18 cellular contexts compared by ENCODE assay signal in genomic region chr6:115796061-115796460, GRCh38.
"Had no signal": no experiment of that assay in that cellular context is flagged by ENCODE, and none has a peak within 500 bp of the region (broad histone marks: within the 10 kb centered on the region; RNA-seq: fewer than 3 reads in every experiment).

No MANE protein-coding gene starts in this region.

- H3K4me3 Mint-ChIP-seq: activated CD4-positive, alpha-beta T cell treated with anti-CD3 and anti-CD28 coated beads, Interleukin-2, amount 10 ng/mL, durations not matched to agents 24 days and 14 days; activated CD8-positive, alpha-beta T cell treated with anti-CD3 and anti-CD28 coated beads, Interleukin-2, amount 10 ng/mL, durations not matched to agents 7 days and 5 days; activated naive CD4-positive, alpha-beta T cell treated with anti-CD3 and anti-CD28 coated beads, Interleukin-2, amount 50 U/mL, for 24 hours; naive thymus-derived CD4-positive, alpha-beta T cell; stimulated activated naive CD8-positive, alpha-beta T cell treated with anti-CD3 and anti-CD28 coated beads, Interleukin-15, Interleukin-2, amounts not matched to agents 100 ng/mL and 50 ng/mL, for 24 hours had no signal

- H3K27me3 Mint-ChIP-seq: activated CD4-positive, alpha-beta T cell treated with anti-CD3 and anti-CD28 coated beads, Interleukin-2, amount 10 ng/mL, durations not matched to agents 24 days and 14 days; naive thymus-derived CD4-positive, alpha-beta T cell; stimulated activated naive CD8-positive, alpha-beta T cell treated with anti-CD3 and anti-CD28 coated beads, Interleukin-15, Interleukin-2, amounts not matched to agents 100 ng/mL and 50 ng/mL, for 24 hours had no signal

- H3K4me1 ChIP-seq: adrenal gland, esophagus muscularis mucosa, left lung, upper lobe of left lung had no signal

- DNase-seq: activated CD4-positive, alpha-beta T cell treated with anti-CD3 and anti-CD28 coated beads, Interleukin-2, amount 10 ng/mL, durations not matched to agents 24 days and 14 days; activated CD4-positive, CD25-positive, alpha-beta regulatory T cell; activated CD8-positive, alpha-beta memory T cell treated with anti-CD3 and anti-CD28 coated beads, Interleukin-2, amount 50 U/mL, for 4 hours; activated CD8-positive, alpha-beta T cell treated with anti-CD3 and anti-CD28 coated beads, Interleukin-2, amount 10 ng/mL, durations not matched to agents 7 days and 5 days; activated effector memory CD4-positive, alpha-beta T cell treated with anti-CD3 and anti-CD28 coated beads, Interleukin-2, amount 50 U/mL, for 16 hours; activated T-cell treated with anti-CD3 and anti-CD28 coated beads, Interleukin-2, amount 50 U/mL, for 48 hours; adrenal gland; central memory CD4-positive, alpha-beta T cell; left lung; mucosa of descending colon; naive thymus-derived CD4-positive, alpha-beta T cell; posterior cingulate gyrus; upper lobe of left lung had no signal

- H3K9me3 Mint-ChIP-seq: activated CD4-positive, alpha-beta T cell treated with anti-CD3 and anti-CD28 coated beads, Interleukin-2, amount 10 ng/mL, durations not matched to agents 24 days and 14 days; stimulated activated naive CD8-positive, alpha-beta T cell treated with anti-CD3 and anti-CD28 coated beads, Interleukin-15, Interleukin-2, amounts not matched to agents 100 ng/mL and 50 ng/mL, for 24 hours had no signal

- ATAC-seq: activated CD8-positive, alpha-beta T cell treated with anti-CD3 and anti-CD28 coated beads, Interleukin-2, amount 10 ng/mL, durations not matched to agents 7 days and 5 days; left lung; mucosa of descending colon; naive thymus-derived CD4-positive, alpha-beta T cell had no signal

- H3K36me3 ChIP-seq: adrenal gland, esophagus muscularis mucosa, left lung, upper lobe of left lung had no signal

- H3K36me3 Mint-ChIP-seq: activated naive CD4-positive, alpha-beta T cell treated with anti-CD3 and anti-CD28 coated beads, Interleukin-2, amount 50 U/mL, for 24 hours; naive thymus-derived CD4-positive, alpha-beta T cell had no signal

- H3K27ac Mint-ChIP-seq: activated CD4-positive, alpha-beta T cell treated with anti-CD3 and anti-CD28 coated beads, Interleukin-2, amount 10 ng/mL, durations not matched to agents 24 days and 14 days; activated CD8-positive, alpha-beta T cell treated with anti-CD3 and anti-CD28 coated beads, Interleukin-2, amount 10 ng/mL, durations not matched to agents 7 days and 5 days; activated naive CD4-positive, alpha-beta T cell treated with anti-CD3 and anti-CD28 coated beads, Interleukin-2, amount 50 U/mL, for 24 hours; naive thymus-derived CD4-positive, alpha-beta T cell; stimulated activated naive CD8-positive, alpha-beta T cell treated with anti-CD3 and anti-CD28 coated beads, Interleukin-15, Interleukin-2, amounts not matched to agents 100 ng/mL and 50 ng/mL, for 24 hours had no signal

- H3K27ac ChIP-seq: adrenal gland, coronary artery, esophagus muscularis mucosa, hepatocyte, left lung, upper lobe of left lung had no signal

- H3K4me2 ChIP-seq: hepatocyte had no signal

- H3K4me3 ChIP-seq: adrenal gland, coronary artery, esophagus muscularis mucosa, hepatocyte, left lung, mucosa of descending colon, upper lobe of left lung had no signal

- H3K4me1 Mint-ChIP-seq: activated CD4-positive, alpha-beta T cell treated with anti-CD3 and anti-CD28 coated beads, Interleukin-2, amount 10 ng/mL, durations not matched to agents 24 days and 14 days; activated naive CD4-positive, alpha-beta T cell treated with anti-CD3 and anti-CD28 coated beads, Interleukin-2, amount 50 U/mL, for 24 hours; naive thymus-derived CD4-positive, alpha-beta T cell had no signal

- H3K9me3 ChIP-seq: adrenal gland, esophagus muscularis mucosa, left lung, mucosa of descending colon, upper lobe of left lung had no signal

- H3K79me2 ChIP-seq: hepatocyte had no signal

- H3K27me3 ChIP-seq: adrenal gland, esophagus muscularis mucosa, hepatocyte, left lung, upper lobe of left lung had no signal

- H2AFZ ChIP-seq: hepatocyte had no signal
